ENCODE assay signal across 20 cellular contexts in genomic region chr20:18613553-18613952, GRCh38. TPM values are rescaled to one million over a fixed set of nuclear protein-coding genes. Genes with fewer than 3 reads are reported as not detected.
DNase-seq lines count a peak whose midpoint lies in the region; ATAC-seq and TF ChIP-seq lines count a peak whose summit lies in the region.
"Had no signal": no experiment of that assay in that cellular context is flagged by ENCODE, and none has a peak within 500 bp of the region (broad histone marks: within the 10 kb centered on the region; RNA-seq: fewer than 3 reads in every experiment).

No MANE protein-coding gene starts in this region.

- no peaks in the 10 kb centered on the region for H3K27me3 ChIP-seq in breast epithelium
- H3K27me3 ChIP-seq in Loucy (ENCODE audit: insufficient read depth, low read length, poor library complexity, severe bottlenecking), result no peaks in the 10 kb centered on the region
- H3K27me3 ChIP-seq: SJCRH30 had no signal

- intact Hi-C loops in MCF 10A (cut with micrococcal nuclease) (no loop called here), breast epithelium (cut with DNase I; ENCODE audit: low total_unique reads) (no loop called here)

- no peak overlapping the region for H3K4me3 Mint-ChIP-seq in MCF 10A (ENCODE audit: unreplicated experiment)
- H3K4me3 Mint-ChIP-seq: activated naive CD4-positive, alpha-beta T cell treated with anti-CD3 and anti-CD28 coated beads, Interleukin-2, amount 50 U/mL, for 24 hours; natural killer cell had no signal

- no peak overlapping the region for H3K27ac ChIP-seq in breast epithelium
- H3K27ac ChIP-seq: SJCRH30 had no signal

- no peaks in the 10 kb centered on the region for H3K9me3 ChIP-seq in breast epithelium
- H3K9me3 ChIP-seq in Loucy (ENCODE audit: insufficient read depth, low read depth, low read length), result no peaks in the 10 kb centered on the region
- H3K9me3 ChIP-seq: SJCRH30 had no signal

- no peaks in the 10 kb centered on the region for H3K4me1 ChIP-seq in breast epithelium
- no peaks in the 10 kb centered on the region for H3K4me1 ChIP-seq in Loucy (ENCODE audit: insufficient read depth, low read length, poor library complexity, severe bottlenecking)
- H3K4me1 ChIP-seq: SJCRH30 had no signal

- peak; percentile 12 for DNase-seq in MCF 10A (ENCODE audit: unreplicated experiment)
- DNase-seq in breast epithelium (ENCODE audit: low spot score in 2 of 2), result no peak
- peak; percentile 97 for DNase-seq in epithelial cell of esophagus (ENCODE audit: low read depth)
- DNase-seq in stimulated activated naive CD8-positive, alpha-beta T cell treated with anti-CD3 and anti-CD28 coated beads, Interleukin-15, Interleukin-2, amounts not matched to agents 100 U/mL and 50 U/mL, for 24 hours, result no peak
- DNase-seq in NOMO-1 (lab: John Stamatoyannopoulos, UW; ENCODE audit: unreplicated experiment in 2 of 2), result no peak
- DNase-seq in AG08395 (ENCODE audit: low spot score), result no peak
- DNase-seq: activated CD4-positive, alpha-beta T cell treated with anti-CD3 and anti-CD28 coated beads for 1 hour; hippocampal formation; mesendoderm; natural killer cell; NCI-H1092; NCI-H524; posterior cingulate gyrus; SJCRH30; stimulated activated CD4-positive, alpha-beta T cell treated with anti-CD3 and anti-CD28 coated beads, Interleukin-2, amount 100 ng/mL, for 48 hours; substantia nigra had no signal

- H3K9me2 ChIP-seq in Loucy (replicated peaks; ENCODE audit: low read depth, low read length), result no peaks in the 10 kb centered on the region

- POLR2A ChIA-PET in MCF 10A (lab: Yijun Ruan, JAX), result interaction anchor here (0.5 kb wide), 1 partner anchor 247 kb away, joined by 3 read pairs; no protein-coding TSS in a partner anchor

- H3K27ac Mint-ChIP-seq in MCF 10A (ENCODE audit: low read depth, unreplicated experiment), result no peak overlapping the region
- H3K27ac Mint-ChIP-seq: activated naive CD4-positive, alpha-beta T cell treated with anti-CD3 and anti-CD28 coated beads, Interleukin-2, amount 50 U/mL, for 24 hours; natural killer cell had no signal

- peak; percentile 73 for ATAC-seq in stimulated activated naive CD8-positive, alpha-beta T cell treated with anti-CD3 and anti-CD28 coated beads, Interleukin-15, Interleukin-2, amounts not matched to agents 100 U/mL and 50 U/mL, for 24 hours
- ATAC-seq in HG02870 (IDR thresholded peaks at IDR 0.05; ENCODE audit: unreplicated experiment), result no peak
- ATAC-seq: K562, natural killer cell had no signal

- no TSS peak for BruUV-seq in MCF 10A (replicated peaks; lab: Mats Ljungman, UMichigan)

- H3K79me2 ChIP-seq in Loucy (ENCODE audit: insufficient read depth, low read length), result no peaks in the 10 kb centered on the region

- H3K4me3 ChIP-seq in breast epithelium, result no peak overlapping the region
- no peak overlapping the region for H3K4me3 ChIP-seq in Loucy (ENCODE audit: low read length, poor library complexity, severe bottlenecking)
- no peak overlapping the region for H3K4me3 ChIP-seq in epithelial cell of esophagus (ENCODE audit: low read length)
- H3K4me3 ChIP-seq: K562, SJCRH30 had no signal

- TF ChIP-seq POLR2A in breast epithelium (IDR thresholded peaks at IDR 0.05), result no peak

- H3K36me3 Mint-ChIP-seq in MCF 10A (ENCODE audit: insufficient read depth, unreplicated experiment), result peaks cover 38% of the 10 kb centered on the region
- H3K36me3 Mint-ChIP-seq: natural killer cell had no signal

- no peaks in the 10 kb centered on the region for H4K20me1 ChIP-seq in Loucy (ENCODE audit: insufficient read depth, low read length, poor library complexity, severe bottlenecking)

- H3K36me3 ChIP-seq in breast epithelium, result no peaks in the 10 kb centered on the region
- no peaks in the 10 kb centered on the region for H3K36me3 ChIP-seq in Loucy (ENCODE audit: insufficient read depth, low read length)

- H2AFZ ChIP-seq in Loucy (ENCODE audit: low read length), result no peak overlapping the region

- CTCF ChIA-PET in MCF 10A (lab: Yijun Ruan, JAX), result interaction anchor here (1.0 kb wide), 1 partner anchor 19 kb away, joined by 3 read pairs; no protein-coding TSS in a partner anchor

- no peak overlapping the region for H3K4me2 ChIP-seq in Loucy (ENCODE audit: low read depth, low read length, poor library complexity, severe bottlenecking)

- no peaks in the 10 kb centered on the region for H3K4me1 Mint-ChIP-seq in MCF 10A (ENCODE audit: insufficient read depth, unreplicated experiment)
- H3K4me1 Mint-ChIP-seq: activated naive CD4-positive, alpha-beta T cell treated with anti-CD3 and anti-CD28 coated beads, Interleukin-2, amount 50 U/mL, for 24 hours had no signal

- TF ChIP-seq CTCF in MCF 10A (IDR thresholded peaks at IDR 0.05; ENCODE audit: unreplicated experiment) (no peak), breast epithelium (IDR thresholded peaks at IDR 0.05) (no peak), Loucy (conservative IDR thresholded peaks at IDR 0.05; ENCODE audit: low read length) (0 out of 2 replicates have a peak, but pooled peaks have one; percentile 12), epithelial cell of esophagus (IDR thresholded peaks at IDR 0.05; ENCODE audit: insufficient read depth, low read depth, low read length, missing control alignments) (no peak)

- H3F3A ChIP-seq in Loucy (ENCODE audit: low read depth), result no peaks in the 10 kb centered on the region

- H3K9me3 Mint-ChIP-seq in MCF 10A (ENCODE audit: unreplicated experiment), result peaks cover 7% of the 10 kb centered on the region
- H3K9me3 Mint-ChIP-seq: activated naive CD4-positive, alpha-beta T cell treated with anti-CD3 and anti-CD28 coated beads, Interleukin-2, amount 50 U/mL, for 24 hours; natural killer cell had no signal

- H3K9ac ChIP-seq in Loucy (ENCODE audit: low read depth, low read length, poor library complexity, severe bottlenecking), result no peak overlapping the region

- H3K27me3 Mint-ChIP-seq in MCF 10A (ENCODE audit: insufficient read depth, unreplicated experiment), result no peaks in the 10 kb centered on the region
- H3K27me3 Mint-ChIP-seq: activated naive CD4-positive, alpha-beta T cell treated with anti-CD3 and anti-CD28 coated beads, Interleukin-2, amount 50 U/mL, for 24 hours had no signal

RNA-seq across cellular contexts. Expression of gene DTD1, which starts 25.7 kb away (rescaled TPM):
- total RNA-seq in MCF 10A (2022) (101 and 113 TPM in 2 replicates), breast epithelium (10 to 100 TPM; 24.1 to 34.6 (median 26.2) TPM)

RNA-seq across cellular contexts. Expression of gene SMIM26, which starts 46.3 kb away (rescaled TPM):
- total RNA-seq in MCF 10A (2022), result 106 and 127 TPM in 2 replicates
- total RNA-seq in breast epithelium, result 100 to 1,000 TPM; 126 to 150 (median 129) TPM

Comparison
In these comparisons a context has a peak if more than half of its experiments do, and no peak if none do; other contexts are left out.
1. DNase-seq: peak in MCF 10A (single experiment) and epithelial cell of esophagus (single experiment); none in breast epithelium (0 of 2), stimulated activated naive CD8-positive, alpha-beta T cell treated with anti-CD3 and anti-CD28 coated beads, Interleukin-15, Interleukin-2, amounts not matched to agents 100 U/mL and 50 U/mL, for 24 hours (single experiment), NOMO-1 (0 of 2) and AG08395 (single experiment).